Comparison of ENCODE assay signal across 16 cellular contexts in the genomic region with DNA sequence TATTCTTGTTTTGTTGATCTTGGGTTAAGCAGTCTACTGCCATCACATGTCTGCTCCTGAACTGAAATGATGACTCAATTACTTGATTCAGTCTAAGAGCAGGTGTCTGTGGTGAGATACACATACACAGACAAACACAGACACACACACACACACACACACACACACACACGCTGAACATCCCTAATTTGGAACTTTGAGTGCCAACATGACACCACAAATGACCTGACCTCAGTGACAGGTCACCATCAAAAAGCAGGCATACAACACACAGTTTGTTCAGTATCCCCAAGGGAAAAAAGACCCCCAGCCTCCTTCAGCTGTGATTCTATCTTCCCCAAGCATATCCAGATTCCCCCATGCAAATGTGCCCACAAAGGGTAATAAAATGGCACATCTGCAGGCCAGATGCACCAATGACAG.
DNase-seq lines count a peak whose midpoint lies in the region; ATAC-seq and TF ChIP-seq lines count a peak whose summit lies in the region.
"Had no signal": no experiment of that assay in that cellular context is flagged by ENCODE, and none has a peak within 500 bp of the region (broad histone marks: within the 10 kb centered on the region; RNA-seq: fewer than 3 reads in every experiment).

No MANE protein-coding gene starts in this region.

- H3K27ac ChIP-seq in angular gyrus (ENCODE audit: low read depth, low read length) (peak overlapping the region; percentile 29), temporal lobe (ENCODE audit: low read depth, low read length) (peak overlapping the region; percentile 11), tibial artery (no peak overlapping the region)
- H3K27ac ChIP-seq: thoracic aorta had no signal

- no peaks in the 10 kb centered on the region for H3K9me3 ChIP-seq in tibial artery
- H3K9me3 ChIP-seq: thoracic aorta had no signal

- intact Hi-C loops in tibial artery (cut with DNase I; ENCODE audit: low total_unique reads), result no loop called here

- no peaks in the 10 kb centered on the region for H3K4me1 ChIP-seq in tibial artery

- H3K27me3 ChIP-seq in tibial artery, result no peaks in the 10 kb centered on the region

- H3K4me3 ChIP-seq in foreskin fibroblast (ENCODE audit: low read depth in 1 of 2, low read length in 2 of 2), result no peak overlapping the region
- H3K4me3 ChIP-seq in tibial artery, result no peak overlapping the region
- H3K4me3 ChIP-seq: thoracic aorta had no signal

- DNase-seq in NAMALWA (ENCODE audit: low spot score) (peak; percentile 60), foreskin fibroblast (peak; percentile 19 to 48), foreskin melanocyte (no peak), tibial artery (no peak)
- DNase-seq: activated CD4-positive, alpha-beta T cell treated with anti-CD3 and anti-CD28 coated beads for 4 hours; dermis blood vessel endothelial cell; H7; head of caudate nucleus; MM.1S; NCI-H1694 treated with DMSO at 0.1 percent for 48 hours; nucleus accumbens had no signal

- no peak for ATAC-seq in GM21526 (IDR thresholded peaks at IDR 0.05; ENCODE audit: low FRiP score, unreplicated experiment)
- ATAC-seq: Panc1 had no signal

- TF ChIP-seq CTCF in foreskin fibroblast (IDR thresholded peaks at IDR 0.05; ENCODE audit: low read depth, low read length), result no peak
- no peak for TF ChIP-seq CTCF in tibial artery (IDR thresholded peaks at IDR 0.05)

- peaks cover 9 to 40% (median 26%) of the 10 kb centered on the region in 3 donors for H3K36me3 ChIP-seq in tibial artery

Comparison
In these comparisons a context has a peak if more than half of its experiments do, and no peak if none do; other contexts are left out.
1. DNase-seq: peak in NAMALWA (single experiment) and foreskin fibroblast (2 of 2); none in foreskin melanocyte (single experiment) and tibial artery (0 of 2).
2. H3K27ac ChIP-seq: peak in angular gyrus (single experiment) and temporal lobe (single experiment); none in tibial artery (0 of 2).